In the genomic region with DNA sequence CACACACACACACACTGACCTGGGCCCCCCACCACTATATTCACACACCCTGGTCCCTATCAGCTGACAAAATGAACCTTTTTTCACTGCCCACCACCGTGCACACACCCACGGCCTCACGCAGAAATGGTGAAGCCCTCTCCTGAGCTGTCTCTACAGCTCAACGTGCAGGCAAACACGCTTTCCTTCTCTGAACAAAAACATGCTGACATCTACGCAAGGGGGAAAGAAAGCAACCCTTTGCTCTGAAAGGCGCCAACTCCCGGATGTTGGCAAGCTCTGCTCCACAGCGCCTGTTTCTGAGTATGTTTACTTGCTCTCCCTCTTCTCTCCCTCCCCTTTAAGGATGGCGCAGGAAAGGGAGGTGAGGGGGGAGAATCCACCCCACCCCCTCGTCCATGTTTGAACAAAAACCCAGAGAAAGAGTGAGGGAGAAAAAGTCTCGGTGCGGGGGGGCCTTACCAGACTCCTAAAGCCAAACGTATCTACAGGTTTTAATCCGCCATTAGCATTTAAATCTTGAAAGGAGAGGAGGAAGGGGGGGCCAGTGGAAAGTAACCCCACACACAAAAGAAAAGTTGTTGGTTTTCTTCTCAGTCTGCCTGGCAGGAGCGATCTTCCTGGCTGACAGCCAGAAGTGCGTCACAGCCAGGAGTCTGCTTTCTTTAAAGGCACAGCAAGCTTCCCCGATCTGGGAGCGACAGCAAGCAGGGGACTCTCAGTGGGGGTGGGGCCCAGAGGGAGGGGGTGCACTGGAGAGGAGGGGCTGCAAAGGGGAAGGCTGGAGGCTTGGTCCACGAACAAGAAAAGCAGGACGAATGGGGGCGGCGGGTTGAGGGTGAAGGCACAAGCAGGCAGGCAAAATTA, we compare ENCODE assay signal across 1 cellular context.
A peak's percentile ranks its signal among the peaks of the same experiment; 100 is the strongest.
TF ChIP-seq lines count a peak whose summit lies in the region.

No MANE protein-coding gene starts in this region.

TF ChIP-seq in HepG2, 621 proteins besides CTCF, POLR2A, EP300 and RAD21 (continued from another document and continues in another):
- TF ChIP-seq, protein P1, sequence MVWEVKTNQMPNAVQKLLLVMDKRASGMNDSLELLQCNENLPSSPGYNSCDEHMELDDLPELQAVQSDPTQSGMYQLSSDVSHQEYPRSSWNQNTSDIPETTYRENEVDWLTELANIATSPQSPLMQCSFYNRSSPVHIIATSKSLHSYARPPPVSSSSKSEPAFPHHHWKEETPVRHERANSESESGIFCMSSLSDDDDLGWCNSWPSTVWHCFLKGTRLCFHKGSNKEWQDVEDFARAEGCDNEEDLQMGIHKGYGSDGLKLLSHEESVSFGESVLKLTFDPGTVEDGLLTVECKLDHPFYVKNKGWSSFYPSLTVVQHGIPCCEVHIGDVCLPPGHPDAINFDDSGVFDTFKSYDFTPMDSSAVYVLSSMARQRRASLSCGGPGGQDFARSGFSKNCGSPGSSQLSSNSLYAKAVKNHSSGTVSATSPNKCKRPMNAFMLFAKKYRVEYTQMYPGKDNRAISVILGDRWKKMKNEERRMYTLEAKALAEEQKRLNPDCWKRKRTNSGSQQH (CRISPR knock-in tag; IDR thresholded peaks at IDR 0.05; ENCODE audit: low read depth): peak; percentile 32; the same call in 1 of the 2 replicates
- TF ChIP-seq ZKSCAN8 (CRISPR knock-in tag; IDR thresholded peaks at IDR 0.05; ENCODE audit: borderline replicate concordance) (no peak), ZNF549 (CRISPR knock-in tag; IDR thresholded peaks at IDR 0.05) (no peak), ZNF614 (CRISPR knock-in tag; IDR thresholded peaks at IDR 0.05; ENCODE audit: borderline replicate concordance) (peak; percentile 67; the same call in 1 of the 2 replicates), RFX3 (CRISPR knock-in tag; IDR thresholded peaks at IDR 0.05) (no peak), AGO1 (IDR thresholded peaks at IDR 0.05; ENCODE audit: low read depth, low read length, poor library complexity, severe bottlenecking) (no peak), WIZ (CRISPR knock-in tag; IDR thresholded peaks at IDR 0.05) (no peak), TBX2 (CRISPR knock-in tag; IDR thresholded peaks at IDR 0.05; ENCODE audit: borderline replicate concordance) (peak; percentile 34; the same call in 1 of the 2 replicates), MED1 (CRISPR knock-in tag; IDR thresholded peaks at IDR 0.05) (peak; percentile 54; the same call in 1 of the 2 replicates), ZNF30 (CRISPR knock-in tag; IDR thresholded peaks at IDR 0.05) (no peak), SAP130 (CRISPR knock-in tag; IDR thresholded peaks at IDR 0.05; ENCODE audit: low read depth) (peak; percentile 90), ZMYM3 (CRISPR knock-in tag; IDR thresholded peaks at IDR 0.05) (peak; percentile 42), SOX5 (CRISPR knock-in tag; IDR thresholded peaks at IDR 0.05; ENCODE audit: borderline replicate concordance) (peak; percentile 60; the same call in 1 of the 2 replicates), REPIN1 (CRISPR knock-in tag; IDR thresholded peaks at IDR 0.05; ENCODE audit: borderline replicate concordance, low read depth) (no peak), PAWR (CRISPR knock-in tag; IDR thresholded peaks at IDR 0.05; ENCODE audit: borderline replicate concordance) (no peak), PHF21A (CRISPR knock-in tag; IDR thresholded peaks at IDR 0.05) (peak; percentile 59), RCOR2 (CRISPR knock-in tag; IDR thresholded peaks at IDR 0.05) (0 out of 2 replicates have a peak, but pooled peaks have one; percentile 20), ZNF460 (CRISPR knock-in tag; IDR thresholded peaks at IDR 0.05; ENCODE audit: borderline replicate concordance) (no peak; the same call in 1 of the 2 replicates), ERF (CRISPR knock-in tag; IDR thresholded peaks at IDR 0.05) (peak; percentile 58), ZFYVE20 (CRISPR knock-in tag; IDR thresholded peaks at IDR 0.05; ENCODE audit: borderline replicate concordance, low read depth) (no peak), NPAS2 (CRISPR knock-in tag; IDR thresholded peaks at IDR 0.05; ENCODE audit: borderline replicate concordance) (no peak), ZNF552 (CRISPR knock-in tag; IDR thresholded peaks at IDR 0.05; ENCODE audit: borderline replicate concordance) (no peak), ELF1 (CRISPR knock-in tag; IDR thresholded peaks at IDR 0.05) (peak; percentile 64), ETV5 (CRISPR knock-in tag; IDR thresholded peaks at IDR 0.05; ENCODE audit: borderline replicate concordance) (peak; percentile 89), ZNF292 (CRISPR knock-in tag; IDR thresholded peaks at IDR 0.05; ENCODE audit: borderline replicate concordance, low read depth) (peak; percentile 59; the same call in 1 of the 2 replicates), MEF2D (CRISPR knock-in tag; IDR thresholded peaks at IDR 0.05) (peak; percentile 78), RFXAP (CRISPR knock-in tag; IDR thresholded peaks at IDR 0.05; ENCODE audit: borderline replicate concordance) (peak; percentile 56; the same call in 1 of the 2 replicates)
- TF ChIP-seq, protein P2, sequence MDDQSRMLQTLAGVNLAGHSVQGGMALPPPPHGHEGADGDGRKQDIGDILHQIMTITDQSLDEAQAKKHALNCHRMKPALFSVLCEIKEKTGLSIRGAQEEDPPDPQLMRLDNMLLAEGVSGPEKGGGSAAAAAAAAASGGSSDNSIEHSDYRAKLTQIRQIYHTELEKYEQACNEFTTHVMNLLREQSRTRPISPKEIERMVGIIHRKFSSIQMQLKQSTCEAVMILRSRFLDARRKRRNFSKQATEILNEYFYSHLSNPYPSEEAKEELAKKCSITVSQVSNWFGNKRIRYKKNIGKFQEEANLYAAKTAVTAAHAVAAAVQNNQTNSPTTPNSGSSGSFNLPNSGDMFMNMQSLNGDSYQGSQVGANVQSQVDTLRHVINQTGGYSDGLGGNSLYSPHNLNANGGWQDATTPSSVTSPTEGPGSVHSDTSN (CRISPR knock-in tag; IDR thresholded peaks at IDR 0.05; ENCODE audit: borderline replicate concordance): no peak
- TF ChIP-seq, protein P3, sequence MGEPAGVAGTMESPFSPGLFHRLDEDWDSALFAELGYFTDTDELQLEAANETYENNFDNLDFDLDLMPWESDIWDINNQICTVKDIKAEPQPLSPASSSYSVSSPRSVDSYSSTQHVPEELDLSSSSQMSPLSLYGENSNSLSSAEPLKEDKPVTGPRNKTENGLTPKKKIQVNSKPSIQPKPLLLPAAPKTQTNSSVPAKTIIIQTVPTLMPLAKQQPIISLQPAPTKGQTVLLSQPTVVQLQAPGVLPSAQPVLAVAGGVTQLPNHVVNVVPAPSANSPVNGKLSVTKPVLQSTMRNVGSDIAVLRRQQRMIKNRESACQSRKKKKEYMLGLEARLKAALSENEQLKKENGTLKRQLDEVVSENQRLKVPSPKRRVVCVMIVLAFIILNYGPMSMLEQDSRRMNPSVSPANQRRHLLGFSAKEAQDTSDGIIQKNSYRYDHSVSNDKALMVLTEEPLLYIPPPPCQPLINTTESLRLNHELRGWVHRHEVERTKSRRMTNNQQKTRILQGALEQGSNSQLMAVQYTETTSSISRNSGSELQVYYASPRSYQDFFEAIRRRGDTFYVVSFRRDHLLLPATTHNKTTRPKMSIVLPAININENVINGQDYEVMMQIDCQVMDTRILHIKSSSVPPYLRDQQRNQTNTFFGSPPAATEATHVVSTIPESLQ (CRISPR knock-in tag; conservative IDR thresholded peaks at IDR 0.05): no peak
- TF ChIP-seq, protein P4, sequence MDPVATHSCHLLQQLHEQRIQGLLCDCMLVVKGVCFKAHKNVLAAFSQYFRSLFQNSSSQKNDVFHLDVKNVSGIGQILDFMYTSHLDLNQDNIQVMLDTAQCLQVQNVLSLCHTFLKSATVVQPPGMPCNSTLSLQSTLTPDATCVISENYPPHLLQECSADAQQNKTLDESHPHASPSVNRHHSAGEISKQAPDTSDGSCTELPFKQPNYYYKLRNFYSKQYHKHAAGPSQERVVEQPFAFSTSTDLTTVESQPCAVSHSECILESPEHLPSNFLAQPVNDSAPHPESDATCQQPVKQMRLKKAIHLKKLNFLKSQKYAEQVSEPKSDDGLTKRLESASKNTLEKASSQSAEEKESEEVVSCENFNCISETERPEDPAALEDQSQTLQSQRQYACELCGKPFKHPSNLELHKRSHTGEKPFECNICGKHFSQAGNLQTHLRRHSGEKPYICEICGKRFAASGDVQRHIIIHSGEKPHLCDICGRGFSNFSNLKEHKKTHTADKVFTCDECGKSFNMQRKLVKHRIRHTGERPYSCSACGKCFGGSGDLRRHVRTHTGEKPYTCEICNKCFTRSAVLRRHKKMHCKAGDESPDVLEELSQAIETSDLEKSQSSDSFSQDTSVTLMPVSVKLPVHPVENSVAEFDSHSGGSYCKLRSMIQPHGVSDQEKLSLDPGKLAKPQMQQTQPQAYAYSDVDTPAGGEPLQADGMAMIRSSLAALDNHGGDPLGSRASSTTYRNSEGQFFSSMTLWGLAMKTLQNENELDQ (CRISPR knock-in tag; IDR thresholded peaks at IDR 0.05; ENCODE audit: borderline replicate concordance): no peak
- TF ChIP-seq, protein P5, sequence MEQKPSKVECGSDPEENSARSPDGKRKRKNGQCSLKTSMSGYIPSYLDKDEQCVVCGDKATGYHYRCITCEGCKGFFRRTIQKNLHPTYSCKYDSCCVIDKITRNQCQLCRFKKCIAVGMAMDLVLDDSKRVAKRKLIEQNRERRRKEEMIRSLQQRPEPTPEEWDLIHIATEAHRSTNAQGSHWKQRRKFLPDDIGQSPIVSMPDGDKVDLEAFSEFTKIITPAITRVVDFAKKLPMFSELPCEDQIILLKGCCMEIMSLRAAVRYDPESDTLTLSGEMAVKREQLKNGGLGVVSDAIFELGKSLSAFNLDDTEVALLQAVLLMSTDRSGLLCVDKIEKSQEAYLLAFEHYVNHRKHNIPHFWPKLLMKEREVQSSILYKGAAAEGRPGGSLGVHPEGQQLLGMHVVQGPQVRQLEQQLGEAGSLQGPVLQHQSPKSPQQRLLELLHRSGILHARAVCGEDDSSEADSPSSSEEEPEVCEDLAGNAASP (CRISPR knock-in tag; IDR thresholded peaks at IDR 0.05; ENCODE audit: borderline replicate concordance): no peak
- TF ChIP-seq, protein P6, sequence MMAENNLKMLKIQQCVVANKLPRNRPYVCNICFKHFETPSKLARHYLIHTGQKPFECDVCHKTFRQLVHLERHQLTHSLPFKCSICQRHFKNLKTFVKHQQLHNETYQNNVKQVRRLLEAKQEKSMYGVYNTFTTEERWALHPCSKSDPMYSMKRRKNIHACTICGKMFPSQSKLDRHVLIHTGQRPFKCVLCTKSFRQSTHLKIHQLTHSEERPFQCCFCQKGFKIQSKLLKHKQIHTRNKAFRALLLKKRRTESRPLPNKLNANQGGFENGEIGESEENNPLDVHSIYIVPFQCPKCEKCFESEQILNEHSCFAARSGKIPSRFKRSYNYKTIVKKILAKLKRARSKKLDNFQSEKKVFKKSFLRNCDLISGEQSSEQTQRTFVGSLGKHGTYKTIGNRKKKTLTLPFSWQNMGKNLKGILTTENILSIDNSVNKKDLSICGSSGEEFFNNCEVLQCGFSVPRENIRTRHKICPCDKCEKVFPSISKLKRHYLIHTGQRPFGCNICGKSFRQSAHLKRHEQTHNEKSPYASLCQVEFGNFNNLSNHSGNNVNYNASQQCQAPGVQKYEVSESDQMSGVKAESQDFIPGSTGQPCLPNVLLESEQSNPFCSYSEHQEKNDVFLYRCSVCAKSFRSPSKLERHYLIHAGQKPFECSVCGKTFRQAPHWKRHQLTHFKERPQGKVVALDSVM (CRISPR knock-in tag; IDR thresholded peaks at IDR 0.05): peak; percentile 6; the same call in 1 of the 2 replicates
- TF ChIP-seq, protein P7, sequence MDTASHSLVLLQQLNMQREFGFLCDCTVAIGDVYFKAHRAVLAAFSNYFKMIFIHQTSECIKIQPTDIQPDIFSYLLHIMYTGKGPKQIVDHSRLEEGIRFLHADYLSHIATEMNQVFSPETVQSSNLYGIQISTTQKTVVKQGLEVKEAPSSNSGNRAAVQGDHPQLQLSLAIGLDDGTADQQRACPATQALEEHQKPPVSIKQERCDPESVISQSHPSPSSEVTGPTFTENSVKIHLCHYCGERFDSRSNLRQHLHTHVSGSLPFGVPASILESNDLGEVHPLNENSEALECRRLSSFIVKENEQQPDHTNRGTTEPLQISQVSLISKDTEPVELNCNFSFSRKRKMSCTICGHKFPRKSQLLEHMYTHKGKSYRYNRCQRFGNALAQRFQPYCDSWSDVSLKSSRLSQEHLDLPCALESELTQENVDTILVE (CRISPR knock-in tag; IDR thresholded peaks at IDR 0.05): peak; percentile 42; the same call in 1 of the 2 replicates
- TF ChIP-seq, protein P8, sequence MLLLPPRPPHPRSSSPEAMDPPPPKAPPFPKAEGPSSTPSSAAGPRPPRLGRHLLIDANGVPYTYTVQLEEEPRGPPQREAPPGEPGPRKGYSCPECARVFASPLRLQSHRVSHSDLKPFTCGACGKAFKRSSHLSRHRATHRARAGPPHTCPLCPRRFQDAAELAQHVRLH (CRISPR knock-in tag; IDR thresholded peaks at IDR 0.05; ENCODE audit: borderline replicate concordance, low read depth): peak; percentile 46; the same call in 1 of the 2 replicates
- TF ChIP-seq, protein P9, sequence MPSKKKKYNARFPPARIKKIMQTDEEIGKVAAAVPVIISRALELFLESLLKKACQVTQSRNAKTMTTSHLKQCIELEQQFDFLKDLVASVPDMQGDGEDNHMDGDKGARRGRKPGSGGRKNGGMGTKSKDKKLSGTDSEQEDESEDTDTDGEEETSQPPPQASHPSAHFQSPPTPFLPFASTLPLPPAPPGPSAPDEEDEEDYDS (CRISPR knock-in tag; IDR thresholded peaks at IDR 0.05): peak; percentile 76
- TF ChIP-seq, protein P10, sequence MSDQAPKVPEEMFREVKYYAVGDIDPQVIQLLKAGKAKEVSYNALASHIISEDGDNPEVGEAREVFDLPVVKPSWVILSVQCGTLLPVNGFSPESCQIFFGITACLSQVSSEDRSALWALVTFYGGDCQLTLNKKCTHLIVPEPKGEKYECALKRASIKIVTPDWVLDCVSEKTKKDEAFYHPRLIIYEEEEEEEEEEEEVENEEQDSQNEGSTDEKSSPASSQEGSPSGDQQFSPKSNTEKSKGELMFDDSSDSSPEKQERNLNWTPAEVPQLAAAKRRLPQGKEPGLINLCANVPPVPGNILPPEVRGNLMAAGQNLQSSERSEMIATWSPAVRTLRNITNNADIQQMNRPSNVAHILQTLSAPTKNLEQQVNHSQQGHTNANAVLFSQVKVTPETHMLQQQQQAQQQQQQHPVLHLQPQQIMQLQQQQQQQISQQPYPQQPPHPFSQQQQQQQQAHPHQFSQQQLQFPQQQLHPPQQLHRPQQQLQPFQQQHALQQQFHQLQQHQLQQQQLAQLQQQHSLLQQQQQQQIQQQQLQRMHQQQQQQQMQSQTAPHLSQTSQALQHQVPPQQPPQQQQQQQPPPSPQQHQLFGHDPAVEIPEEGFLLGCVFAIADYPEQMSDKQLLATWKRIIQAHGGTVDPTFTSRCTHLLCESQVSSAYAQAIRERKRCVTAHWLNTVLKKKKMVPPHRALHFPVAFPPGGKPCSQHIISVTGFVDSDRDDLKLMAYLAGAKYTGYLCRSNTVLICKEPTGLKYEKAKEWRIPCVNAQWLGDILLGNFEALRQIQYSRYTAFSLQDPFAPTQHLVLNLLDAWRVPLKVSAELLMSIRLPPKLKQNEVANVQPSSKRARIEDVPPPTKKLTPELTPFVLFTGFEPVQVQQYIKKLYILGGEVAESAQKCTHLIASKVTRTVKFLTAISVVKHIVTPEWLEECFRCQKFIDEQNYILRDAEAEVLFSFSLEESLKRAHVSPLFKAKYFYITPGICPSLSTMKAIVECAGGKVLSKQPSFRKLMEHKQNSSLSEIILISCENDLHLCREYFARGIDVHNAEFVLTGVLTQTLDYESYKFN (CRISPR knock-in tag; conservative IDR thresholded peaks at IDR 0.05): peak; percentile 64
- TF ChIP-seq, protein P11, sequence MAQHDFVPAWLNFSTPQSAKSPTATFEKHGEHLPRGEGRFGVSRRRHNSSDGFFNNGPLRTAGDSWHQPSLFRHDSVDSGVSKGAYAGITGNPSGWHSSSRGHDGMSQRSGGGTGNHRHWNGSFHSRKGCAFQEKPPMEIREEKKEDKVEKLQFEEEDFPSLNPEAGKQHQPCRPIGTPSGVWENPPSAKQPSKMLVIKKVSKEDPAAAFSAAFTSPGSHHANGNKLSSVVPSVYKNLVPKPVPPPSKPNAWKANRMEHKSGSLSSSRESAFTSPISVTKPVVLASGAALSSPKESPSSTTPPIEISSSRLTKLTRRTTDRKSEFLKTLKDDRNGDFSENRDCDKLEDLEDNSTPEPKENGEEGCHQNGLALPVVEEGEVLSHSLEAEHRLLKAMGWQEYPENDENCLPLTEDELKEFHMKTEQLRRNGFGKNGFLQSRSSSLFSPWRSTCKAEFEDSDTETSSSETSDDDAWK (CRISPR knock-in tag; IDR thresholded peaks at IDR 0.05): no peak
